12 cellular contexts compared by ENCODE assay signal in genomic region chr1:198671136-198671535, GRCh38. TPM values are rescaled to one million over a fixed set of nuclear protein-coding genes. Genes with fewer than 3 reads are reported as not detected.
A peak's percentile ranks its signal among the peaks of the same experiment; 100 is the strongest.
DNase-seq lines count a peak whose midpoint lies in the region; ATAC-seq and TF ChIP-seq lines count a peak whose summit lies in the region.
"Had no signal": no experiment of that assay in that cellular context is flagged by ENCODE, and none has a peak within 500 bp of the region (broad histone marks: within the 10 kb centered on the region; RNA-seq: fewer than 3 reads in every experiment).

No MANE protein-coding gene starts in this region.

- no peak for TF ChIP-seq POLR2A in spleen (IDR thresholded peaks at IDR 0.05)

- H3K9me3 ChIP-seq in SU-DHL-6 (ENCODE audit: insufficient read depth, low read length) (no peaks in the 10 kb centered on the region), spleen (no peaks in the 10 kb centered on the region), right cardiac atrium (ENCODE audit: control insufficient read depth, low read length) (no peaks in the 10 kb centered on the region)
- H3K9me3 ChIP-seq: pancreas had no signal

- no peaks in the 10 kb centered on the region for H3K27me3 Mint-ChIP-seq in activated T-cell treated with anti-CD3 and anti-CD28 coated beads, Interleukin-2, amount 50 U/mL, for 4 hours (ENCODE audit: low read depth)

- H3K4me3 ChIP-seq in SU-DHL-6 (ENCODE audit: insufficient read depth, low read length, poor library complexity, severe bottlenecking) (peak overlapping the region; percentile 4), spleen (peak overlapping the region in 1 of 8 donors; percentile 11), right cardiac atrium (ENCODE audit: low read length) (no peak overlapping the region)
- H3K4me3 ChIP-seq: BLaER1 treated with 17β-estradiol and CSF1 and Interleukin-3, amounts not matched to agents 10 nM and 100 nM; pancreas had no signal

- H3K4me1 ChIP-seq in spleen (peaks cover 33 to 100% (median 97%) of the 10 kb centered on the region in 6 donors), right cardiac atrium (ENCODE audit: control insufficient read depth, insufficient read depth, low read length) (no peaks in the 10 kb centered on the region)
- H3K4me1 ChIP-seq: pancreas had no signal

- H3K27ac ChIP-seq in SU-DHL-6 (ENCODE audit: low read depth, low read length), result peak overlapping the region; percentile 89
- peak overlapping the region in 7 of 8 donors; percentile 9 to 91 (median 66) for H3K27ac ChIP-seq in spleen
- H3K27ac ChIP-seq in right cardiac atrium (ENCODE audit: low read length), result no peak overlapping the region
- H3K27ac ChIP-seq: pancreas had no signal

- no peaks in the 10 kb centered on the region for H3K9me3 Mint-ChIP-seq in activated T-cell treated with anti-CD3 and anti-CD28 coated beads, Interleukin-2, amount 50 U/mL, for 4 hours

- peaks cover 27% of the 10 kb centered on the region for H3K36me3 ChIP-seq in SU-DHL-6 (ENCODE audit: low read length)
- H3K36me3 ChIP-seq in spleen, result peaks cover 0 to 20% (median 0%) of the 10 kb centered on the region in 6 donors
- H3K36me3 ChIP-seq: pancreas had no signal

- no peak overlapping the region for H3K9ac ChIP-seq in SU-DHL-6 (ENCODE audit: low read length)
- H3K9ac ChIP-seq: BLaER1 treated with 17β-estradiol and CSF1 and Interleukin-3, amounts not matched to agents 10 nM and 100 nM had no signal

- no peak for TF ChIP-seq CTCF in SU-DHL-6 (IDR thresholded peaks at IDR 0.05; ENCODE audit: insufficient read depth, low read length, poor library complexity, severe bottlenecking)
- no peak for TF ChIP-seq CTCF in spleen (IDR thresholded peaks at IDR 0.05 in 8 of 11, conservative IDR thresholded peaks at IDR 0.05 in 3 of 11)

- no peak for DNase-seq in activated T-cell treated with anti-CD3 and anti-CD28 coated beads, Interleukin-2, amount 50 U/mL, for 4 hours
- DNase-seq in activated T-cell treated with anti-CD3 and anti-CD28 coated beads for 4 hours (no peak), spleen (no peak), right cardiac atrium (no peak)
- no peak for DNase-seq in stimulated activated CD4-positive, alpha-beta T cell treated with anti-CD3 and anti-CD28 coated beads, Interleukin-4, amount 100 ng/mL, for 24 hours
- DNase-seq: hippocampal formation, pancreas had no signal

- WGBS in spleen, 5 donors, result 11 to 40% (median 23%) methylated on average over 1 of the region's 1 CpG
- 63% methylated on average over 1 of the region's 1 CpG for WGBS in right cardiac atrium

- H3K79me2 ChIP-seq in SU-DHL-6 (ENCODE audit: insufficient read depth, low read length), result peaks cover 97% of the 10 kb centered on the region

- peaks cover 71% of the 10 kb centered on the region for H3F3A ChIP-seq in SU-DHL-6 (ENCODE audit: insufficient read depth)

- H3K27me3 ChIP-seq in SU-DHL-6 (ENCODE audit: low read length), result no peaks in the 10 kb centered on the region
- no peaks in the 10 kb centered on the region for H3K27me3 ChIP-seq in spleen (replicated peaks in 1 of 7)
- H3K27me3 ChIP-seq in right cardiac atrium (ENCODE audit: control insufficient read depth, insufficient read depth), result no peaks in the 10 kb centered on the region
- H3K27me3 ChIP-seq: BLaER1 treated with 17β-estradiol and CSF1 and Interleukin-3, amounts not matched to agents 10 nM and 100 nM; pancreas had no signal

- intact Hi-C loops in spleen (cut with DNase I; ENCODE audit: low total_unique reads), result no loop called here
- intact Hi-C loops in right cardiac atrium (cut with DNase I), result no loop called here

- H4K20me1 ChIP-seq in SU-DHL-6 (ENCODE audit: low read depth, low read length), result no peaks in the 10 kb centered on the region

- H3K4me3 Mint-ChIP-seq in activated T-cell treated with anti-CD3 and anti-CD28 coated beads, Interleukin-2, amount 50 U/mL, for 4 hours, result peak overlapping the region; percentile 27

- H3K9me2 ChIP-seq in SU-DHL-6 (replicated peaks; ENCODE audit: insufficient read depth, low read length), result no peaks in the 10 kb centered on the region

- no peak for ATAC-seq in activated T-cell treated with anti-CD3 and anti-CD28 coated beads, Interleukin-2, amount 50 U/mL, for 4 hours
- ATAC-seq in HG03139 (IDR thresholded peaks at IDR 0.05; ENCODE audit: unreplicated experiment), result peak; percentile 56
- ATAC-seq in GM21717 (IDR thresholded peaks at IDR 0.05; ENCODE audit: unreplicated experiment), result no peak
- ATAC-seq in right cardiac atrium, result no peak
- ATAC-seq: pancreas had no signal

- H3K4me1 Mint-ChIP-seq in activated T-cell treated with anti-CD3 and anti-CD28 coated beads, Interleukin-2, amount 50 U/mL, for 4 hours (ENCODE audit: low read depth), result peaks cover 85% of the 10 kb centered on the region

- no peak overlapping the region for H2AFZ ChIP-seq in SU-DHL-6 (ENCODE audit: low read depth, low read length, severe bottlenecking)

- peak overlapping the region; percentile 95 for H3K4me2 ChIP-seq in SU-DHL-6 (ENCODE audit: low read depth, low read length, poor library complexity, severe bottlenecking)

- peaks cover 56% of the 10 kb centered on the region for H3K36me3 Mint-ChIP-seq in activated T-cell treated with anti-CD3 and anti-CD28 coated beads, Interleukin-2, amount 50 U/mL, for 4 hours (ENCODE audit: insufficient read depth)

RNA-seq across cellular contexts. Expression of gene PTPRC, which starts 32.3 kb away (rescaled TPM):
- total RNA-seq in activated T-cell treated with anti-CD3 and anti-CD28 coated beads, Interleukin-2, amount 50 U/mL, for 4 hours, result 100 to 1,000 TPM; 181 to 243 (median 224) TPM
- total RNA-seq in spleen, result 100 to 1,000 TPM; 439 to 716 (median 526) TPM
- polyA plus RNA-seq in spleen, result 10 to 100 TPM; 79.2 to 99.3 (median 92.4) TPM
- 10 to 100 TPM in 3 of 4 donors, 1 to 10 TPM in 1; 9.1 to 16.2 (median 12.9) TPM for total RNA-seq in right cardiac atrium
- 1.3 TPM for polyA plus RNA-seq in right cardiac atrium
- total RNA-seq: bronchial epithelial cell had no signal

Comparison
In these comparisons a context has a peak if more than half of its experiments do, and no peak if none do; other contexts are left out.
1. RNA of gene PTPRC, which starts 32.3 kb away (total RNA-seq): 439 to 716 TPM in spleen and 181 to 243 TPM in activated T-cell treated with anti-CD3 and anti-CD28 coated beads, Interleukin-2, amount 50 U/mL, for 4 hours; 9.1 to 16.2 TPM in right cardiac atrium; every median in the first group is over 10 times any median in the second.